In the genomic region with DNA sequence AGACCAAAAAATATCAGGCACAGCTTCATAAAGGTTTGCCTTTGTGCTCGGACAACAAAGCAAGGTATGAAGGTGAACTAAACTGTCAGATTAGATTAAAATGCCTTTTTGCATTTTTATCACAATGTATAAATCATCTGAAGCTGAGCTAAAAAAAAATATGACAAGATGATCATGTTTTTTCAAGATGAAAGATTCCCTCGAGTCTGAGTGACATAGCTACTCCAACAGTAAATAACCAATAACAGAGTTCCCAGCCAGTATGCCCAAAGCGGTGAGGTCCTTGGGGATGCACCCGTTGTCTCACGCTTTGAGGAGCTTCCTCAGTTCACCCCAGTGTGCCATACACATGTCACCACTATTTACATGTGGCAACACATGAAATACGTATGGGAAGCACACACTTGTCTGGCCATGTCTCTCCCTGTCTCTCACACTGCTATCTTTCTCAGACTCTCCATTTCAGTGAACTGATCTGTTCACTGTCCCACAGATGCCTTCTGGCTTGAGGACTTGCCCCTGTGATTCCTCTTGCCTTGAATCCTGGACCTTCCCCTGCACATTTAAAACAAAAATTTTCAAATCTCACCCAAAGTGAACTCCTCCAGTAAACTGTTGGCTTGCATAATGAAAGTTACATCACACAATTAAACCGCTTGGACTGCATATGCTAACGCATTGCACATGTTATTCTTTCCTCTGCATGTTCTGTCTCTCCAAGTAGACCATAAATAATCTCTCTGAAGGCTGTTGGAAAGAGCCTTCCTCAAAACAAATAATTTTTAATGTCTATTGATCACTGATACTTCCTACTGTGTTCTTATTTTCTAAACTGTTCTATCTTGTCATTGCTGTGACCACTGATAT, we compare ENCODE assay signal across 1 cellular context.
TF ChIP-seq lines count a peak whose summit lies in the region.

No MANE protein-coding gene starts in this region.

TF ChIP-seq in K562, 482 proteins besides CTCF, POLR2A, EP300 and RAD21 (continued from another document):
- TF ChIP-seq, protein P1, sequence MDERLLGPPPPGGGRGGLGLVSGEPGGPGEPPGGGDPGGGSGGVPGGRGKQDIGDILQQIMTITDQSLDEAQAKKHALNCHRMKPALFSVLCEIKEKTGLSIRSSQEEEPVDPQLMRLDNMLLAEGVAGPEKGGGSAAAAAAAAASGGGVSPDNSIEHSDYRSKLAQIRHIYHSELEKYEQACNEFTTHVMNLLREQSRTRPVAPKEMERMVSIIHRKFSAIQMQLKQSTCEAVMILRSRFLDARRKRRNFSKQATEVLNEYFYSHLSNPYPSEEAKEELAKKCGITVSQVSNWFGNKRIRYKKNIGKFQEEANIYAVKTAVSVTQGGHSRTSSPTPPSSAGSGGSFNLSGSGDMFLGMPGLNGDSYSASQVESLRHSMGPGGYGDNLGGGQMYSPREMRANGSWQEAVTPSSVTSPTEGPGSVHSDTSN (CRISPR knock-in tag; IDR thresholded peaks at IDR 0.05; ENCODE audit: low read depth): no peak
- TF ChIP-seq, protein P1 (tag; conservative IDR thresholded peaks at IDR 0.05; ENCODE audit: low read depth): peak; percentile 23; the same call in 1 of the 2 replicates
- TF ChIP-seq MECOM (CRISPR knock-in tag; IDR thresholded peaks at IDR 0.05): peak; percentile 68
- TF ChIP-seq KDM4B (IDR thresholded peaks at IDR 0.05; ENCODE audit: borderline replicate concordance in 2 of 2, low read depth in 1 of 2): no peak
- TF ChIP-seq ZNF830 (CRISPR knock-in tag; IDR thresholded peaks at IDR 0.05): no peak
- TF ChIP-seq, protein P2, sequence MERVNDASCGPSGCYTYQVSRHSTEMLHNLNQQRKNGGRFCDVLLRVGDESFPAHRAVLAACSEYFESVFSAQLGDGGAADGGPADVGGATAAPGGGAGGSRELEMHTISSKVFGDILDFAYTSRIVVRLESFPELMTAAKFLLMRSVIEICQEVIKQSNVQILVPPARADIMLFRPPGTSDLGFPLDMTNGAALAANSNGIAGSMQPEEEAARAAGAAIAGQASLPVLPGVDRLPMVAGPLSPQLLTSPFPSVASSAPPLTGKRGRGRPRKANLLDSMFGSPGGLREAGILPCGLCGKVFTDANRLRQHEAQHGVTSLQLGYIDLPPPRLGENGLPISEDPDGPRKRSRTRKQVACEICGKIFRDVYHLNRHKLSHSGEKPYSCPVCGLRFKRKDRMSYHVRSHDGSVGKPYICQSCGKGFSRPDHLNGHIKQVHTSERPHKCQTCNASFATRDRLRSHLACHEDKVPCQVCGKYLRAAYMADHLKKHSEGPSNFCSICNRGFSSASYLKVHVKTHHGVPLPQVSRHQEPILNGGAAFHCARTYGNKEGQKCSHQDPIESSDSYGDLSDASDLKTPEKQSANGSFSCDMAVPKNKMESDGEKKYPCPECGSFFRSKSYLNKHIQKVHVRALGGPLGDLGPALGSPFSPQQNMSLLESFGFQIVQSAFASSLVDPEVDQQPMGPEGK (CRISPR knock-in tag; IDR thresholded peaks at IDR 0.05; ENCODE audit: borderline replicate concordance): peak; percentile 54; the same call in 1 of the 2 replicates
